ENCODE assay signal across 8 cellular contexts in genomic region chr18:23994361-23994902, GRCh38. TPM values are rescaled to one million over a fixed set of nuclear protein-coding genes. Genes with fewer than 3 reads are reported as not detected.
DNase-seq lines count a peak whose midpoint lies in the region; ATAC-seq and TF ChIP-seq lines count a peak whose summit lies in the region.

No MANE protein-coding gene starts in this region.

- peaks cover 50% of the 10 kb centered on the region for H3K4me1 ChIP-seq in DOHH2 (ENCODE audit: control insufficient read depth, low read length)

- no peak overlapping the region for H3K27ac ChIP-seq in DOHH2 (ENCODE audit: low read depth, low read length)

- H3K27me3 ChIP-seq in DOHH2 (ENCODE audit: control insufficient read depth, low read length): no peaks in the 10 kb centered on the region

- TF ChIP-seq CTCF in DOHH2 (IDR thresholded peaks at IDR 0.05; ENCODE audit: low read depth, low read length, poor library complexity, severe bottlenecking) (no peak), epithelial cell of proximal tubule (conservative IDR thresholded peaks at IDR 0.05; ENCODE audit: low read depth, low read length) (no peak), retinal pigment epithelial cell (conservative IDR thresholded peaks at IDR 0.05; ENCODE audit: low read depth, low read length) (no peak)

- DNase-seq in HT-29 (ENCODE audit: low spot score) (peak; percentile 3), SHP77 (lab: John Stamatoyannopoulos, UW) (peak; percentile 91 to 92), epithelial cell of proximal tubule (ENCODE audit: low read depth) (peak; percentile 76), retinal pigment epithelial cell (ENCODE audit: low read depth) (peak; percentile 100), GM19240 (ENCODE audit: insufficient read length, low spot score) (no peak)

- ATAC-seq in GM21515 (IDR thresholded peaks at IDR 0.05; ENCODE audit: unreplicated experiment) (no peak), GM18517 (IDR thresholded peaks at IDR 0.05; ENCODE audit: unreplicated experiment) (no peak)

- peak overlapping the region; percentile 53 for H3K4me3 ChIP-seq in DOHH2 (ENCODE audit: low read length)
- H3K4me3 ChIP-seq in epithelial cell of proximal tubule (ENCODE audit: low read depth, low read length): peak overlapping the region; percentile 21
- peak overlapping the region; percentile 19 for H3K4me3 ChIP-seq in retinal pigment epithelial cell (ENCODE audit: low read length)

- no peaks in the 10 kb centered on the region for H3K9me2 ChIP-seq in DOHH2 (replicated peaks; ENCODE audit: control insufficient read depth, low read length)

- no peaks in the 10 kb centered on the region for H3K79me2 ChIP-seq in DOHH2 (ENCODE audit: control insufficient read depth, low read length)

- H3F3A ChIP-seq in DOHH2 (ENCODE audit: control insufficient read depth, insufficient read depth): no peaks in the 10 kb centered on the region; the same call in 1 of the 2 replicates

- H3K4me2 ChIP-seq in DOHH2 (ENCODE audit: low read length): peak overlapping the region; percentile 69

- H3K9me3 ChIP-seq in DOHH2 (ENCODE audit: control insufficient read depth, insufficient read depth, low read length): no peaks in the 10 kb centered on the region

- no peaks in the 10 kb centered on the region for H4K20me1 ChIP-seq in DOHH2 (ENCODE audit: control insufficient read depth, insufficient read depth, low read depth, low read length)

- H3K36me3 ChIP-seq in DOHH2 (ENCODE audit: control insufficient read depth, low read length): no peaks in the 10 kb centered on the region

RNA-seq across cellular contexts. Expression of gene TTC39C, which starts 20.1 kb away (rescaled TPM):
- 7.2 and 7.6 TPM in 2 replicates for total RNA-seq in HT-29 (2014; rRNA removed; shearing (Covaris generic))
- 11.2 and 26.0 TPM in 2 replicates for total RNA-seq in epithelial cell of proximal tubule
